8 cellular contexts compared by ENCODE assay signal in the genomic region with DNA sequence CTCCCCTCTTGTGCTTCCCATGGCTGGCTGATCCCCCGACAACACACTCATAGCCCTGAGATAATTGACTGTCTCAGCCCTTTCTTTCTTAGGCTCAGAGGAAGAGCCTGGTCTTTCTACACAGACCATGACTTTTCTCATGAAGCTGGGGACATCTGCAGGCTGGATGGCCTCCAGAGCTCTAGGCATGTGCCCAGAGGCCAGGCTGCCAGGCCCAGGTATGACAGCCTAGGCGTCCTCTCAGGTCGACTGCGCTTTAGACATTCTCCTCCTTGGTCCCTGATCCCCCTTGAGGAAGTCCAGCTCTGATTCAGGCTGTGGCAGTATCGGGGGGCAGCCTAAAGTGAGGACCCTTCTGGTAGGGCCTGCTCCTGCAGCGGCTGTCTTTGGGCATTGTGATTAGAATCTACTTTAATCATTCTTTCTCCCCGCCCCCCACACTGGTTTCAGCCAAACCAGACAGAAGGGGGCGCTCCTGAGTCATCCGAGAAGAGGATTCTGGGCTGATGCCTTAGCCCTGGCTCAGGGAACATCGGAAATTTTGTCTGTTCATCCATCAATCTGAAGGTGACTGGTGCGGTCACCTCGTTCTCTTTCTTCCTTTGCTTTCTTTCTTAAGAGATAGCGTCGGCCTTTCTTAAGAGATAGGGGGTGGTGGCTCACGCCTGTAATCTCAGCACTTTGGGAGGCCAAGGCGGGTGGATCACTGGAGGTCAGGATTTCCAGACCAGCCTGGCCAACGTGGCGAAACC.
DNase-seq lines count a peak whose midpoint lies in the region; ATAC-seq, FAIRE-seq and TF ChIP-seq lines count a peak whose summit lies in the region.

No MANE protein-coding gene starts in this region.

- H3K4me1 ChIP-seq in mammary epithelial cell (ENCODE audit: insufficient read depth, low read length) (peaks cover 5% of the 10 kb centered on the region), keratinocyte (ENCODE audit: control insufficient read depth, extremely low read depth, insufficient read depth, low read length) (no peaks in the 10 kb centered on the region)

- no peaks in the 10 kb centered on the region for H3K36me3 ChIP-seq in mammary epithelial cell (ENCODE audit: insufficient read depth, low read length)
- no peaks in the 10 kb centered on the region for H3K36me3 ChIP-seq in keratinocyte (ENCODE audit: control insufficient read depth in 2 of 2, extremely low read depth in 1 of 2, insufficient read depth in 2 of 2, low read length in 2 of 2)

- H3K9me3 ChIP-seq in mammary epithelial cell (replicated peaks; ENCODE audit: insufficient read depth, low read length) (no peaks in the 10 kb centered on the region), keratinocyte (ENCODE audit: control insufficient read depth, low read depth, low read length) (no peaks in the 10 kb centered on the region)

- dilution Hi-C loops in mammary epithelial cell (cut with HindIII; ENCODE audit: low sequenced_read_pairs) = no loop called here
- dilution Hi-C loops in keratinocyte (cut with MboI; ENCODE audit: extremely low pct_ligation_motif_present, low sequenced_read_pairs) = no loop called here

- CTCF ChIA-PET in mammary epithelial cell (lab: Charles Lee; ENCODE audit: low non-redundant PET) = interaction anchor here (0.5 kb wide), 1 partner anchor 49 kb away, joined by 3 read pairs; no protein-coding TSS in a partner anchor

- FAIRE-seq in keratinocyte (lab: Jason Lieb, UNC) = peak; percentile 17

- H3K79me2 ChIP-seq in mammary epithelial cell (ENCODE audit: insufficient read depth, low read length) (no peaks in the 10 kb centered on the region), keratinocyte (ENCODE audit: control insufficient read depth, insufficient read depth, low read length) (no peaks in the 10 kb centered on the region)

- 61% methylated on average over 17 of the region's 18 CpGs for whole genome bisulfite sequencing in mammary epithelial cell (ENCODE audit: low coverage, missing lambda C conversion rate)

- ATAC-seq in GM18519 (IDR thresholded peaks at IDR 0.05; ENCODE audit: low FRiP score, unreplicated experiment) (no peak), GM21381 (IDR thresholded peaks at IDR 0.05; ENCODE audit: unreplicated experiment) (no peak)

- H3K4me3 ChIP-seq in WI38 (ENCODE audit: low read depth, low read length) = no peak overlapping the region
- H3K4me3 ChIP-seq in mammary epithelial cell (replicated peaks in 1 of 3; ENCODE audit: insufficient read depth in 1 of 3, low read depth in 2 of 3, low read length in 3 of 3) = no peak overlapping the region
- no peak overlapping the region for H3K4me3 ChIP-seq in keratinocyte (ENCODE audit: control insufficient read depth in 2 of 3, extremely low read depth in 1 of 3, insufficient read depth in 2 of 3, low read depth in 1 of 3, low read length in 3 of 3)

- peak; percentile 73 for TF ChIP-seq CTCF in GM10266 (IDR thresholded peaks at IDR 0.05; ENCODE audit: control insufficient read depth, insufficient read depth, low read depth, missing control alignments)
- TF ChIP-seq CTCF in WI38 (IDR thresholded peaks at IDR 0.05; ENCODE audit: low read depth, low read length) = peak; percentile 75
- peak; percentile 77 to 79 for TF ChIP-seq CTCF in mammary epithelial cell (conservative IDR thresholded peaks at IDR 0.05 in 1 of 2, IDR thresholded peaks at IDR 0.05 in 1 of 2; ENCODE audit: extremely low read depth in 1 of 2, insufficient read depth in 1 of 2, low read depth in 1 of 2, low read length in 2 of 2)
- peak; percentile 76 to 89 (median 81) for TF ChIP-seq CTCF in keratinocyte (optimal IDR thresholded peaks at IDR 0.05 in 1 of 3, IDR thresholded peaks at IDR 0.05 in 1 of 3, conservative IDR thresholded peaks at IDR 0.05 in 1 of 3; ENCODE audit: extremely low read depth in 1 of 3, insufficient read depth in 2 of 3, low read length in 3 of 3)

- intact Hi-C loops in mammary epithelial cell (cut with micrococcal nuclease) = loop anchor here (1.0 to 10.0 kb wide), 6 partner anchors 83 to 621 kb away; a partner anchor contains a TSS

- peak; percentile 57 for DNase-seq in GM10266 (ENCODE audit: extremely low spot score)
- peak; percentile 57 for DNase-seq in NCI-H2029 treated with DMSO at 0.1 percent for 48 hours (lab: John Stamatoyannopoulos, UW)
- DNase-seq in mammary epithelial cell = peak; percentile 51
- no peak for DNase-seq in keratinocyte (ENCODE audit: low read depth, low spot score)
- DNase-seq in stimulated activated CD4-positive, alpha-beta T cell treated with anti-CD3 and anti-CD28 coated beads, Interleukin-1b, Interleukin-23, amount 100 ng/mL, for 4 hours (ENCODE audit: low read depth in 2 of 2) = peak; percentile 70 to 72

- in situ Hi-C loops in mammary epithelial cell (cut with MboI; ENCODE audit: low sequenced_read_pairs in 2 of 2) = no loop called here

- no peaks in the 10 kb centered on the region for H3K9me1 ChIP-seq in keratinocyte (ENCODE audit: control insufficient read depth, extremely low read depth, insufficient read depth, low read length)

- BruUV-seq in mammary epithelial cell (replicated peaks; lab: Mats Ljungman, UMichigan) = no TSS peak

- no peak overlapping the region for H2AFZ ChIP-seq in mammary epithelial cell (ENCODE audit: low read depth, low read length)
- H2AFZ ChIP-seq in keratinocyte (ENCODE audit: control insufficient read depth, low read length) = no peak overlapping the region

- H3K9ac ChIP-seq in mammary epithelial cell (ENCODE audit: insufficient read depth, low read length) (no peak overlapping the region), keratinocyte (ENCODE audit: control insufficient read depth, extremely low read depth, insufficient read depth, low read length) (no peak overlapping the region)

- H3K27me3 ChIP-seq in mammary epithelial cell (ENCODE audit: insufficient read depth, low read length) = no peaks in the 10 kb centered on the region
- no peaks in the 10 kb centered on the region for H3K27me3 ChIP-seq in keratinocyte (ENCODE audit: control insufficient read depth, extremely low read depth, insufficient read depth, low read length)

- H3K4me2 ChIP-seq in mammary epithelial cell (ENCODE audit: insufficient read depth, low read depth, low read length) = no peak overlapping the region
- H3K4me2 ChIP-seq in keratinocyte (ENCODE audit: control insufficient read depth, extremely low read depth, insufficient read depth, low read depth, low read length) = no peak overlapping the region

- H3K27ac ChIP-seq in mammary epithelial cell (ENCODE audit: insufficient read depth, low read depth, low read length) (no peak overlapping the region), keratinocyte (ENCODE audit: control insufficient read depth, insufficient read depth, low read length) (no peak overlapping the region)

- H4K20me1 ChIP-seq in mammary epithelial cell (ENCODE audit: insufficient read depth, low read length) (no peaks in the 10 kb centered on the region), keratinocyte (ENCODE audit: control insufficient read depth, extremely low read depth, insufficient read depth, low read length) (no peaks in the 10 kb centered on the region)
